Comparison of ENCODE assay signal across 8 cellular contexts in genomic region chr15:31870336-31871158, GRCh38. TPM values are rescaled to one million over a fixed set of nuclear protein-coding genes. Genes with fewer than 3 reads are reported as not detected.
A peak's percentile ranks its signal among the peaks of the same experiment; 100 is the strongest.
DNase-seq lines count a peak whose midpoint lies in the region; ATAC-seq and TF ChIP-seq lines count a peak whose summit lies in the region.

TSS of gene OTUD7A (minus strand) at chr15:31870673.

- peak within 1 kb of the TSS; percentile 57 for H3K27ac Mint-ChIP-seq in nephron progenitor cell

- no peaks in the 10 kb centered on the region for H3K36me3 ChIP-seq in Karpas-422 (ENCODE audit: insufficient read depth, low read length)

- H3K4me3 Mint-ChIP-seq in nephron progenitor cell = peak within 1 kb of the TSS; percentile 89

- peak within 1 kb of the TSS; percentile 68 for H3K4me2 ChIP-seq in Karpas-422 (ENCODE audit: low read depth, low read length, poor library complexity, severe bottlenecking)

- peak within 1 kb of the TSS; percentile 98 for H2AFZ ChIP-seq in Karpas-422 (ENCODE audit: low read length)

- no peaks in the 10 kb centered on the region for H4K20me1 ChIP-seq in Karpas-422 (ENCODE audit: insufficient read depth, low read depth, low read length)

- no peak within 1 kb of the TSS for H3K27ac ChIP-seq in Karpas-422 (ENCODE audit: low read length)

- no peaks in the 10 kb centered on the region for H3K9me3 ChIP-seq in Karpas-422 (ENCODE audit: low read length)

- H3K9me3 Mint-ChIP-seq in nephron progenitor cell = no peaks in the 10 kb centered on the region

- H3K27me3 Mint-ChIP-seq in nephron progenitor cell (ENCODE audit: low read depth, poor library complexity) = peaks cover 14% of the 10 kb centered on the region

- peak within 1 kb of the TSS; percentile 64 for H3K4me3 ChIP-seq in Karpas-422 (ENCODE audit: low read length)

- ATAC-seq in GM21786 (IDR thresholded peaks at IDR 0.05; ENCODE audit: unreplicated experiment) = peak; percentile 92

- H3K4me1 Mint-ChIP-seq in nephron progenitor cell = peaks cover 22% of the 10 kb centered on the region

- H3K79me2 ChIP-seq in Karpas-422 (ENCODE audit: low read length) = no peaks in the 10 kb centered on the region

- peaks cover 5% of the 10 kb centered on the region for H3K4me1 ChIP-seq in Karpas-422 (ENCODE audit: low read length)

- no peaks in the 10 kb centered on the region for H3K9me2 ChIP-seq in Karpas-422 (replicated peaks; ENCODE audit: insufficient read depth, low read length)

- H3K36me3 Mint-ChIP-seq in nephron progenitor cell (ENCODE audit: low read depth) = no peaks in the 10 kb centered on the region

- no peak for TF ChIP-seq CTCF in nephron progenitor cell (IDR thresholded peaks at IDR 0.05)

- H3K9ac ChIP-seq in Karpas-422 (ENCODE audit: low read length) = peak within 1 kb of the TSS; percentile 73

- no peaks in the 10 kb centered on the region; the same call in 1 of the 2 replicates for H3K27me3 ChIP-seq in Karpas-422 (ENCODE audit: low read length)

- DNase-seq in DMS53 (lab: John Stamatoyannopoulos, UW) (peak; percentile 93), Karpas-422 (peak; percentile 95), RPMI7951 (ENCODE audit: low read depth) (peak; percentile 76), fibroblast of the conjunctiva (ENCODE audit: low read depth) (peak; percentile 39), nephron progenitor cell (peak; percentile 94)
- peak; percentile 79 for DNase-seq in activated T-helper 9 cell treated with anti-CD3 and anti-CD28 coated beads, Interleukin-2, amount 50 U/mL, for 16 hours (ENCODE audit: low read depth)
- DNase-seq in stimulated activated naive CD4-positive, alpha-beta T cell treated with Interleukin-2 at 50 U/mL for 16 hours (lab: John Stamatoyannopoulos, UW) = peak; percentile 72

RNA-seq across cellular contexts. Expression of gene OTUD7A, which starts in this region (rescaled TPM):
- 0.36 and 0.45 TPM in 2 replicates for total RNA-seq in Karpas-422 (2014; rRNA removed; shearing (Covaris generic); ENCODE audit: low replicate concordance)
- total RNA-seq in RPMI7951 (2014; rRNA removed; shearing (Covaris generic)) = 0.20 TPM in 1 of 2 replicates, not detected in the other

Comparison
In these comparisons a context has a peak if more than half of its experiments do, and no peak if none do; other contexts are left out.
1. Peak in DNase-seq, H3K4me3 ChIP-seq, H3K9ac ChIP-seq and H3K4me2 ChIP-seq in Karpas-422; RNA of the gene not detected or under 1 TPM.
2. Peak in DNase-seq in RPMI7951; RNA of the gene not detected or under 1 TPM.
3. DNase-seq: peak in every context shown above with its lines; median percentile 95 in Karpas-422; 94 in nephron progenitor cell; 93 in DMS53; 79 in activated T-helper 9 cell treated with anti-CD3 and anti-CD28 coated beads, Interleukin-2, amount 50 U/mL, for 16 hours; 76 in RPMI7951; 72 in stimulated activated naive CD4-positive, alpha-beta T cell treated with Interleukin-2 at 50 U/mL for 16 hours; 39 in fibroblast of the conjunctiva.